ENCODE assay signal across 1 cellular context in the genomic region with DNA sequence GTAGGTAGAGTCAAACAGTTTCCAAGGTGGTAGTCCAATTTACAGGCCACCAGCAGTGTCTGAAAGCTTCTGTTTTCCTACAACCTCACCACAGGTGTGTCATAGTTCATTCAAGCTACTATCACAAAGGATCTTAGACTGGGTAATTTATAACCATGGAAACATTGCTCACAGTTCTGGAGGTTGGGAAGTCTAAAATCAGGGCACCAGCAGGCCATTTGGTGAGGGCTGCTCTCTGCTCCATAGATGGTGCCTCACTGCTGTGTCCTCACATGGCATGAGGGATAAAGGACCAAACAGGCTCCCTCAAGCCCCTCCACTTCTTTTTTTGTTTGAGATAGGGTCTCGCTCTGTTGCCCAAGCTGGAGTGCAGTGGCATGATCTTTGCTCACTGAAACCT.
TF ChIP-seq lines count a peak whose summit lies in the region.

No MANE protein-coding gene starts in this region.

TF ChIP-seq in neural cell, 6 proteins besides CTCF, POLR2A, EP300 and RAD21 (continued from another document):
- no peak for TF ChIP-seq SMC3 (conservative IDR thresholded peaks at IDR 0.05; ENCODE audit: poor library complexity)
